ENCODE assay signal across 21 cellular contexts in the genomic region with DNA sequence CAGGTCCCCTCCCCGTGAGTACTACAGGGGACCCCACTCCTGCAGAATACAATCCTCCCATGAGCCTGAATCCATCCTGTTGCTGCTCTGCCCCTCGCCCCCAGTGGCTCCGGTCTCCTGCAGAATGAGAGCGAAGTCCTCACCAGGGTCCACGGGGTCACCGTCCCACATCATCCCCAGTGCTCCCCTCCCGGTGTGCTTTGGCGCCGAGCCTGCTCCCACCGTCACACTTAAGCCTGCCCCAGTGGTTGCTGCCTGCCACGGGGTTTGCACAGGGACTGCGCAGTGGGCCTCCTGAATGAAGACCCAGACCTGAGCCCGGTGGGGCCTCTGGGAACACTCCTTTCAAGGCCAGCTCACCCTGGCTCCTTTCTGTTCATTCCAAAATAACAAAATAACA. TPM values are rescaled to one million over a fixed set of nuclear protein-coding genes. Genes with fewer than 3 reads are reported as not detected.
DNase-seq lines count a peak whose midpoint lies in the region; ATAC-seq, FAIRE-seq and TF ChIP-seq lines count a peak whose summit lies in the region.
"Had no signal": no experiment of that assay in that cellular context is flagged by ENCODE, and none has a peak within 500 bp of the region (broad histone marks: within the 10 kb centered on the region; RNA-seq: fewer than 3 reads in every experiment).

No MANE protein-coding gene starts in this region.

- H3K9me3 Mint-ChIP-seq in astrocyte (ENCODE audit: unreplicated experiment) = no peaks in the 10 kb centered on the region
- no peaks in the 10 kb centered on the region for H3K9me3 Mint-ChIP-seq in stimulated activated effector memory CD8-positive, alpha-beta T cell treated with anti-CD3 and anti-CD28 coated beads, Interleukin-12 subunit alpha, Interleukin-12 subunit beta, amount 100 ng/mL, for 72 hours
- no peaks in the 10 kb centered on the region for H3K9me3 Mint-ChIP-seq in CD8-positive, alpha-beta T cell
- H3K9me3 Mint-ChIP-seq: CD4-positive, alpha-beta memory T cell had no signal

- peak overlapping the region; percentile 91 for H3K27ac ChIP-seq in Karpas-422 (ENCODE audit: low read length)
- H3K27ac ChIP-seq in astrocyte (ENCODE audit: low read depth, low read length) = no peak overlapping the region
- H3K27ac ChIP-seq in CD8-positive, alpha-beta T cell (ENCODE audit: low read depth, low read length) = no peak overlapping the region
- H3K27ac ChIP-seq: SJCRH30 had no signal

- H3K9ac ChIP-seq in Karpas-422 (ENCODE audit: low read length) = peak overlapping the region; percentile 35; the same call in 1 of the 2 replicates
- peak overlapping the region; percentile 40 for H3K9ac ChIP-seq in astrocyte (ENCODE audit: low read length)

- no peaks in the 10 kb centered on the region for H3K9me2 ChIP-seq in Karpas-422 (replicated peaks; ENCODE audit: insufficient read depth, low read length)

- DNase-seq in Right ventricle myocardium inferior (ENCODE audit: missing footprints) (peak; percentile 39), left ventricle myocardium superior (no peak), Karpas-422 (no peak), astrocyte (ENCODE audit: low read depth) (no peak), GM10248 (ENCODE audit: extremely low spot score) (no peak)
- DNase-seq in stimulated activated effector memory CD8-positive, alpha-beta T cell treated with anti-CD3 and anti-CD28 coated beads, Interleukin-12 subunit alpha, Interleukin-12 subunit beta, amount 100 ng/mL, for 72 hours (ENCODE audit: low spot score in 2 of 2) = no peak
- DNase-seq in CD8-positive, alpha-beta T cell = no peak
- DNase-seq: 8988T, Caco-2, KG1, NCI-H1048, NCI-H446 treated with DMSO at 0.1 percent for 48 hours, OCI-M1, T-helper 17 cell had no signal

- H3K4me3 ChIP-seq in Karpas-422 (ENCODE audit: low read length) (peak overlapping the region; percentile 25; the same call in 1 of the 2 replicates), astrocyte (ENCODE audit: insufficient read depth, low read depth, low read length) (no peak overlapping the region)
- H3K4me3 ChIP-seq in CD8-positive, alpha-beta T cell (ENCODE audit: low read depth, low read length) = no peak overlapping the region
- H3K4me3 ChIP-seq: GM12878, SJCRH30 had no signal

- POLR2A ChIA-PET in GM10248 (lab: Yijun Ruan, JAX) = no interaction called here
- POLR2A ChIA-PET in CD8-positive, alpha-beta T cell (lab: Charles Lee) = no interaction called here

- H3K36me3 Mint-ChIP-seq in astrocyte (ENCODE audit: low read depth, unreplicated experiment) = peaks cover 9% of the 10 kb centered on the region
- H3K36me3 Mint-ChIP-seq in stimulated activated effector memory CD8-positive, alpha-beta T cell treated with anti-CD3 and anti-CD28 coated beads, Interleukin-12 subunit alpha, Interleukin-12 subunit beta, amount 100 ng/mL, for 72 hours = peaks cover 11% of the 10 kb centered on the region
- H3K36me3 Mint-ChIP-seq in CD8-positive, alpha-beta T cell = peaks cover 4% of the 10 kb centered on the region
- H3K36me3 Mint-ChIP-seq: CD4-positive, alpha-beta memory T cell had no signal

- no peaks in the 10 kb centered on the region; the same call in 1 of the 2 replicates for H4K20me1 ChIP-seq in Karpas-422 (ENCODE audit: insufficient read depth, low read depth, low read length)
- H4K20me1 ChIP-seq in astrocyte (ENCODE audit: insufficient read depth, low read length) = peaks cover 92% of the 10 kb centered on the region

- peak overlapping the region; percentile 40 for H3K4me3 Mint-ChIP-seq in astrocyte (ENCODE audit: unreplicated experiment)
- H3K4me3 Mint-ChIP-seq in stimulated activated effector memory CD8-positive, alpha-beta T cell treated with anti-CD3 and anti-CD28 coated beads, Interleukin-12 subunit alpha, Interleukin-12 subunit beta, amount 100 ng/mL, for 72 hours = no peak overlapping the region
- no peak overlapping the region for H3K4me3 Mint-ChIP-seq in CD8-positive, alpha-beta T cell
- H3K4me3 Mint-ChIP-seq: CD4-positive, alpha-beta memory T cell; T-helper 17 cell had no signal

- H2AFZ ChIP-seq in Karpas-422 (ENCODE audit: low read length) = no peak overlapping the region
- no peak overlapping the region for H2AFZ ChIP-seq in astrocyte (ENCODE audit: low read depth, low read length)

- H3K4me2 ChIP-seq in Karpas-422 (ENCODE audit: low read depth, low read length, poor library complexity, severe bottlenecking) (peak overlapping the region; percentile 52), astrocyte (ENCODE audit: low read length) (no peak overlapping the region)

- peaks cover 61% of the 10 kb centered on the region for H3K4me1 ChIP-seq in Karpas-422 (ENCODE audit: low read length)
- H3K4me1 ChIP-seq in astrocyte (ENCODE audit: insufficient read depth, low read length) = peaks cover 5% of the 10 kb centered on the region
- peaks cover 11% of the 10 kb centered on the region for H3K4me1 ChIP-seq in CD8-positive, alpha-beta T cell (ENCODE audit: insufficient read depth, low read length)
- H3K4me1 ChIP-seq: Caco-2, SJCRH30 had no signal

- no peak overlapping the region for H3K27ac Mint-ChIP-seq in astrocyte (ENCODE audit: unreplicated experiment)
- H3K27ac Mint-ChIP-seq in stimulated activated effector memory CD8-positive, alpha-beta T cell treated with anti-CD3 and anti-CD28 coated beads, Interleukin-12 subunit alpha, Interleukin-12 subunit beta, amount 100 ng/mL, for 72 hours = peak overlapping the region; percentile 50
- no peak overlapping the region for H3K27ac Mint-ChIP-seq in CD8-positive, alpha-beta T cell
- H3K27ac Mint-ChIP-seq: T-helper 17 cell had no signal

- H3K79me2 ChIP-seq in Karpas-422 (ENCODE audit: low read length) (peaks cover 63% of the 10 kb centered on the region), astrocyte (ENCODE audit: insufficient read depth, low read length) (peaks cover 81% of the 10 kb centered on the region)

- ATAC-seq in Right ventricle myocardium inferior (no peak), left ventricle myocardium superior (no peak), GM21381 (IDR thresholded peaks at IDR 0.05; ENCODE audit: unreplicated experiment) (no peak)
- no peak for ATAC-seq in stimulated activated effector memory CD8-positive, alpha-beta T cell treated with anti-CD3 and anti-CD28 coated beads, Interleukin-12 subunit alpha, Interleukin-12 subunit beta, amount 100 ng/mL, for 72 hours
- no peak for ATAC-seq in CD8-positive, alpha-beta T cell
- ATAC-seq: T-helper 17 cell had no signal

- H3K27me3 ChIP-seq in Karpas-422 (ENCODE audit: low read length) (no peaks in the 10 kb centered on the region), astrocyte (ENCODE audit: insufficient read depth, low read length) (no peaks in the 10 kb centered on the region)
- no peaks in the 10 kb centered on the region for H3K27me3 ChIP-seq in CD8-positive, alpha-beta T cell (ENCODE audit: insufficient read depth, low read length)
- H3K27me3 ChIP-seq: SJCRH30 had no signal

- no peaks in the 10 kb centered on the region for H3K27me3 Mint-ChIP-seq in astrocyte (ENCODE audit: low read depth, unreplicated experiment)
- H3K27me3 Mint-ChIP-seq in CD8-positive, alpha-beta T cell (ENCODE audit: low read depth) = no peaks in the 10 kb centered on the region
- H3K27me3 Mint-ChIP-seq: CD4-positive, alpha-beta memory T cell; T-helper 17 cell had no signal

- H3K4me1 Mint-ChIP-seq in astrocyte (ENCODE audit: low read depth, unreplicated experiment) = peaks cover 3% of the 10 kb centered on the region
- H3K4me1 Mint-ChIP-seq in stimulated activated effector memory CD8-positive, alpha-beta T cell treated with anti-CD3 and anti-CD28 coated beads, Interleukin-12 subunit alpha, Interleukin-12 subunit beta, amount 100 ng/mL, for 72 hours = peaks cover 36% of the 10 kb centered on the region
- H3K4me1 Mint-ChIP-seq in CD8-positive, alpha-beta T cell (ENCODE audit: low read depth) = peaks cover 14% of the 10 kb centered on the region

- CTCF ChIA-PET in GM10248 (lab: Yijun Ruan, JAX) = no interaction called here
- CTCF ChIA-PET in CD8-positive, alpha-beta T cell (lab: Charles Lee) = no interaction called here

- TF ChIP-seq CTCF in astrocyte (IDR thresholded peaks at IDR 0.05; ENCODE audit: insufficient read depth, low read depth, low read length) (no peak), GM10248 (IDR thresholded peaks at IDR 0.05; ENCODE audit: control extremely low read depth, extremely low read depth, low read depth, missing control alignments) (no peak)
- TF ChIP-seq CTCF in CD8-positive, alpha-beta T cell (IDR thresholded peaks at IDR 0.05) = no peak

- no peaks in the 10 kb centered on the region for H3K36me3 ChIP-seq in Karpas-422 (ENCODE audit: insufficient read depth, low read length)
- H3K36me3 ChIP-seq in astrocyte (ENCODE audit: insufficient read depth, low read length) = no peaks in the 10 kb centered on the region
- no peaks in the 10 kb centered on the region for H3K36me3 ChIP-seq in CD8-positive, alpha-beta T cell (ENCODE audit: insufficient read depth, low read length)
- H3K36me3 ChIP-seq: SJCRH30 had no signal

- intact Hi-C loops in Right ventricle myocardium inferior (cut with DNase I) (no loop called here), left ventricle myocardium superior (cut with micrococcal nuclease) (no loop called here)
- intact Hi-C loops in CD8-positive, alpha-beta T cell (cut with DNase I, micrococcal nuclease) = no loop called here

- FAIRE-seq in astrocyte (lab: Jason Lieb, UNC) = no peak
- FAIRE-seq: G401.6, GM12878, H54, RCC 7860 had no signal

- no peaks in the 10 kb centered on the region for H3K9me3 ChIP-seq in Karpas-422 (ENCODE audit: low read length)
- no peaks in the 10 kb centered on the region for H3K9me3 ChIP-seq in astrocyte (ENCODE audit: insufficient read depth, low read depth, low read length)
- H3K9me3 ChIP-seq in CD8-positive, alpha-beta T cell (ENCODE audit: low read length) = no peaks in the 10 kb centered on the region
- H3K9me3 ChIP-seq: Caco-2, SJCRH30 had no signal

RNA-seq across cellular contexts. Expression of gene NKPD1, which starts 30.5 kb away (rescaled TPM):
- total RNA-seq in Right ventricle myocardium inferior (not detected), left ventricle myocardium superior (0.07 TPM), astrocyte (not detected in 2 replicates)
- 1.2 TPM in 1 of 2 replicates, not detected in the other for total RNA-seq in Karpas-422 (2014; rRNA removed; shearing (Covaris generic); ENCODE audit: low replicate concordance)
- total RNA-seq in CD8-positive, alpha-beta T cell = under 1 TPM; 0.81 to 0.87 TPM
- total RNA-seq: SJCRH30 had no signal

RNA-seq across cellular contexts. Expression of gene PPP1R37, which starts 37.3 kb away (rescaled TPM):
- total RNA-seq in Right ventricle myocardium inferior (15.1 TPM), left ventricle myocardium superior (16.0 TPM), astrocyte (29.1 and 29.2 TPM in 2 replicates)
- total RNA-seq in Karpas-422 (2014; rRNA removed; shearing (Covaris generic); ENCODE audit: low replicate concordance) = 8.0 and 21.0 TPM in 2 replicates
- total RNA-seq in CD8-positive, alpha-beta T cell = 10 to 100 TPM; 19.3 to 19.9 TPM

RNA-seq across cellular contexts. Expression of gene TRAPPC6A, which starts 47.8 kb away (rescaled TPM):
- total RNA-seq in Right ventricle myocardium inferior = 14.2 TPM
- 13.7 TPM for total RNA-seq in left ventricle myocardium superior
- total RNA-seq in Karpas-422 (2014; rRNA removed; shearing (Covaris generic); ENCODE audit: low replicate concordance) = 32.2 and 62.8 TPM in 2 replicates
- total RNA-seq in astrocyte = 14.7 and 16.4 TPM in 2 replicates
- 10 to 100 TPM; 31.9 to 35.9 TPM for total RNA-seq in CD8-positive, alpha-beta T cell

RNA-seq across cellular contexts. Expression of gene BLOC1S3, which starts 48.3 kb away (rescaled TPM):
- total RNA-seq in Right ventricle myocardium inferior = 5.2 TPM
- 6.0 TPM for total RNA-seq in left ventricle myocardium superior
- 4.4 and 8.5 TPM in 2 replicates for total RNA-seq in Karpas-422 (2014; rRNA removed; shearing (Covaris generic); ENCODE audit: low replicate concordance)
- 14.5 TPM in 2 replicates for total RNA-seq in astrocyte
- total RNA-seq in CD8-positive, alpha-beta T cell = 10 to 100 TPM; 17.7 to 21.6 TPM

RNA-seq across cellular contexts. Expression of gene GEMIN7, which starts 51.2 kb away (rescaled TPM):
- total RNA-seq in Right ventricle myocardium inferior (15.5 TPM), left ventricle myocardium superior (14.4 TPM), astrocyte (44.8 and 46.0 TPM in 2 replicates)
- 85.2 and 91.1 TPM in 2 replicates for total RNA-seq in Karpas-422 (2014; rRNA removed; shearing (Covaris generic); ENCODE audit: low replicate concordance)
- total RNA-seq in CD8-positive, alpha-beta T cell = 1 to 10 TPM; 7.2 to 7.7 TPM
